1 cellular context compared by ENCODE assay signal in genomic region chr3:159763466-159764210, GRCh38.
TF ChIP-seq lines count a peak whose summit lies in the region.

No MANE protein-coding gene starts in this region.

TF ChIP-seq in WTC11, 78 proteins besides CTCF, POLR2A, EP300 and RAD21 (continued from another document):
- 0 out of 2 replicates have a peak, but pooled peaks have one; percentile 39 for TF ChIP-seq CREM (CRISPR knock-in tag; IDR thresholded peaks at IDR 0.05)
- peak; percentile 60; the same call in 1 of the 2 replicates for TF ChIP-seq ZBTB21 (CRISPR knock-in tag; IDR thresholded peaks at IDR 0.05; ENCODE audit: borderline replicate concordance)
- TF ChIP-seq ZNF219 (CRISPR knock-in tag; IDR thresholded peaks at IDR 0.05; ENCODE audit: borderline replicate concordance): no peak
- no peak for TF ChIP-seq ZBTB43 (CRISPR knock-in tag; IDR thresholded peaks at IDR 0.05)
- TF ChIP-seq ZNF232 (CRISPR knock-in tag; IDR thresholded peaks at IDR 0.05): peak; percentile 68
- peak; percentile 94 for TF ChIP-seq PRDM15 (CRISPR knock-in tag; IDR thresholded peaks at IDR 0.05)
- no peak for TF ChIP-seq CBFB (CRISPR knock-in tag; IDR thresholded peaks at IDR 0.05; ENCODE audit: low read depth)
- TF ChIP-seq E2F5 (CRISPR knock-in tag; IDR thresholded peaks at IDR 0.05): peak; percentile 95
- TF ChIP-seq AR (CRISPR knock-in tag; IDR thresholded peaks at IDR 0.05): no peak
- TF ChIP-seq SP1 (CRISPR knock-in tag; conservative IDR thresholded peaks at IDR 0.05): peak; percentile 75
- TF ChIP-seq ZNF138 (CRISPR knock-in tag; conservative IDR thresholded peaks at IDR 0.05): peak; percentile 75; the same call in 1 of the 2 replicates
- peak; percentile 88 for TF ChIP-seq ZNF423 (CRISPR knock-in tag; IDR thresholded peaks at IDR 0.05)
- peak; percentile 77; the same call in 1 of the 2 replicates for TF ChIP-seq FOXK1 (CRISPR knock-in tag; IDR thresholded peaks at IDR 0.05)
- TF ChIP-seq NFE2L1 (CRISPR knock-in tag; IDR thresholded peaks at IDR 0.05): no peak
- TF ChIP-seq ESRRA (CRISPR knock-in tag; IDR thresholded peaks at IDR 0.05; ENCODE audit: borderline replicate concordance): 0 out of 2 replicates have a peak, but pooled peaks have one; percentile 52
- no peak for TF ChIP-seq NR2C2 (CRISPR knock-in tag; IDR thresholded peaks at IDR 0.05)
- TF ChIP-seq RELA (CRISPR knock-in tag; IDR thresholded peaks at IDR 0.05; ENCODE audit: borderline replicate concordance): 0 out of 2 replicates have a peak, but pooled peaks have one; percentile 36
- TF ChIP-seq JAZF1 (CRISPR knock-in tag; IDR thresholded peaks at IDR 0.05): no peak
- no peak for TF ChIP-seq JUN (CRISPR knock-in tag; IDR thresholded peaks at IDR 0.05)
- TF ChIP-seq PRRX2 (CRISPR knock-in tag; IDR thresholded peaks at IDR 0.05): no peak
- peak; percentile 86 for TF ChIP-seq ETV6 (CRISPR knock-in tag; IDR thresholded peaks at IDR 0.05)
- 0 out of 2 replicates have a peak, but pooled peaks have one; percentile 33 for TF ChIP-seq AFF4 (CRISPR knock-in tag; IDR thresholded peaks at IDR 0.05; ENCODE audit: borderline replicate concordance)
- no peak for TF ChIP-seq TP53 (CRISPR knock-in tag; IDR thresholded peaks at IDR 0.05)
- TF ChIP-seq ZNF263 (CRISPR knock-in tag; IDR thresholded peaks at IDR 0.05; ENCODE audit: low read depth): 0 out of 2 replicates have a peak, but pooled peaks have one; percentile 32
- TF ChIP-seq NR3C1 (CRISPR knock-in tag; conservative IDR thresholded peaks at IDR 0.05; ENCODE audit: low read depth): no peak
- TF ChIP-seq E2F4 (CRISPR knock-in tag; IDR thresholded peaks at IDR 0.05; ENCODE audit: borderline replicate concordance, low read depth): no peak
- TF ChIP-seq HMGXB4 (CRISPR knock-in tag; IDR thresholded peaks at IDR 0.05): peak; percentile 94
- 0 out of 2 replicates have a peak, but pooled peaks have one; percentile 30 for TF ChIP-seq MYBL2 (CRISPR knock-in tag; IDR thresholded peaks at IDR 0.05)
- TF ChIP-seq IRF2 (CRISPR knock-in tag; IDR thresholded peaks at IDR 0.05; ENCODE audit: borderline replicate concordance, low read depth): no peak
- TF ChIP-seq GTF2I (CRISPR knock-in tag; conservative IDR thresholded peaks at IDR 0.05): no peak
- TF ChIP-seq SMAD3 (CRISPR knock-in tag; IDR thresholded peaks at IDR 0.05; ENCODE audit: borderline replicate concordance): peak; percentile 64; the same call in 1 of the 2 replicates
- TF ChIP-seq KAT7 (CRISPR knock-in tag; IDR thresholded peaks at IDR 0.05; ENCODE audit: borderline replicate concordance): 0 out of 2 replicates have a peak, but pooled peaks have one; percentile 39
